In genomic region chr16:58011652-58012051, GRCh38 we compare ENCODE assay signal across 1 cellular context.
TF ChIP-seq lines count a peak whose summit lies in the region.

No MANE protein-coding gene starts in this region.

TF ChIP-seq in SK-N-SH treated with all-trans-retinoic acid at 6 μM for 48 hours, 23 proteins besides CTCF, POLR2A, EP300 and RAD21 (continued from another document):
- TF ChIP-seq, protein P1, sequence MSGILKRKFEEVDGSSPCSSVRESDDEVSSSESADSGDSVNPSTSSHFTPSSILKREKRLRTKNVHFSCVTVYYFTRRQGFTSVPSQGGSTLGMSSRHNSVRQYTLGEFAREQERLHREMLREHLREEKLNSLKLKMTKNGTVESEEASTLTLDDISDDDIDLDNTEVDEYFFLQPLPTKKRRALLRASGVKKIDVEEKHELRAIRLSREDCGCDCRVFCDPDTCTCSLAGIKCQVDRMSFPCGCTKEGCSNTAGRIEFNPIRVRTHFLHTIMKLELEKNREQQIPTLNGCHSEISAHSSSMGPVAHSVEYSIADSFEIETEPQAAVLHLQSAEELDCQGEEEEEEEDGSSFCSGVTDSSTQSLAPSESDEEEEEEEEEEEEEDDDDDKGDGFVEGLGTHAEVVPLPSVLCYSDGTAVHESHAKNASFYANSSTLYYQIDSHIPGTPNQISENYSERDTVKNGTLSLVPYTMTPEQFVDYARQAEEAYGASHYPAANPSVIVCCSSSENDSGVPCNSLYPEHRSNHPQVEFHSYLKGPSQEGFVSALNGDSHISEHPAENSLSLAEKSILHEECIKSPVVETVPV (CRISPR knock-in tag; IDR thresholded peaks at IDR 0.05): no peak
- TF ChIP-seq RARB (CRISPR knock-in tag; IDR thresholded peaks at IDR 0.05) (no peak), OSR1 (CRISPR knock-in tag; IDR thresholded peaks at IDR 0.05) (no peak), TCF4 (CRISPR knock-in tag; IDR thresholded peaks at IDR 0.05; ENCODE audit: borderline replicate concordance) (no peak), ISL1 (CRISPR knock-in tag; IDR thresholded peaks at IDR 0.05) (no peak), ZNF70 (CRISPR knock-in tag; IDR thresholded peaks at IDR 0.05) (no peak), ARNTL (CRISPR knock-in tag; IDR thresholded peaks at IDR 0.05; ENCODE audit: borderline replicate concordance, low read depth) (no peak), ZC3H10 (CRISPR knock-in tag; IDR thresholded peaks at IDR 0.05) (no peak), ESRRG (CRISPR knock-in tag; IDR thresholded peaks at IDR 0.05) (no peak)
TF ChIP-seq in SK-N-SH treated with all-trans-retinoic acid at 6 μM for 48 hours: peak in this region for 0.
